ENCODE assay signal across 9 cellular contexts in genomic region chr17:83203073-83203471, GRCh38.
DNase-seq lines count a peak whose midpoint lies in the region; ATAC-seq, FAIRE-seq and TF ChIP-seq lines count a peak whose summit lies in the region.
"Had no signal": no experiment of that assay in that cellular context is flagged by ENCODE, and none has a peak within 500 bp of the region (broad histone marks: within the 10 kb centered on the region; RNA-seq: fewer than 3 reads in every experiment).

No MANE protein-coding gene starts in this region.

- no peak for TF ChIP-seq RAD21 in HepG2 (CRISPR knock-in tag; IDR thresholded peaks at IDR 0.05)

- H3K9me3 Mint-ChIP-seq in T-helper 2 cell treated with Interferon-gamma antibody and Interleukin-4, amounts not matched to agents 5 μg/mL and 100 μg/mL, for 36 hours: no peaks in the 10 kb centered on the region

- H2AFZ ChIP-seq in HepG2 (ENCODE audit: low read length): no peak overlapping the region

- H3K4me1 ChIP-seq in HepG2 (ENCODE audit: insufficient read depth, low read length) (peaks cover 15% of the 10 kb centered on the region), testis (peaks cover 9% of the 10 kb centered on the region)
- H3K4me1 ChIP-seq: A549 had no signal

- no peak for TF ChIP-seq POLR2A in HepG2 (IDR thresholded peaks at IDR 0.05; ENCODE audit: insufficient read depth in 1 of 2, low read depth in 2 of 2, low read length in 2 of 2)
- no peak for TF ChIP-seq POLR2A in testis (IDR thresholded peaks at IDR 0.05)

- H3K27me3 ChIP-seq in HepG2 (ENCODE audit: control insufficient read depth in 1 of 2, insufficient read depth in 2 of 2, low read length in 2 of 2) (peaks cover 8 to 47% of the 10 kb centered on the region in 2 experiments), testis (no peaks in the 10 kb centered on the region)

- WGBS in HepG2 (ENCODE audit: low lambda C conversion rate): 12% methylated on average over 9 of the region's 9 CpGs
- 44 to 87% methylated on average over 6 to 9 of the region's 9 CpGs for WGBS in testis, 2 donors

- FAIRE-seq in HepG2 (lab: Jason Lieb, UNC): peak; percentile 84
- FAIRE-seq: A549 had no signal

- H4K20me1 ChIP-seq in HepG2 (ENCODE audit: insufficient read depth, low read length): no peaks in the 10 kb centered on the region

- TF ChIP-seq CTCF in HepG2 (CRISPR knock-in tag; IDR thresholded peaks at IDR 0.05) (no peak), testis (IDR thresholded peaks at IDR 0.05) (no peak), GM13976 (IDR thresholded peaks at IDR 0.05; ENCODE audit: borderline replicate concordance, control extremely low read depth, extremely low read depth, insufficient read depth, missing control alignments) (no peak)

- no peaks in the 10 kb centered on the region for H3K79me2 ChIP-seq in HepG2 (ENCODE audit: insufficient read depth, low read length)

- H3K27me3 Mint-ChIP-seq in T-helper 2 cell treated with Interferon-gamma antibody and Interleukin-4, amounts not matched to agents 5 μg/mL and 100 μg/mL, for 36 hours (ENCODE audit: low read depth): no peaks in the 10 kb centered on the region

- peak overlapping the region; percentile 41 for H3K27ac Mint-ChIP-seq in T-helper 2 cell treated with Interferon-gamma antibody and Interleukin-4, amounts not matched to agents 5 μg/mL and 100 μg/mL, for 36 hours

- no peak overlapping the region for H3K27ac ChIP-seq in HepG2 (ENCODE audit: extremely low read length, insufficient read depth, low read length)
- H3K27ac ChIP-seq in testis: peak overlapping the region; percentile 55 to 74
- H3K27ac ChIP-seq: A549 had no signal

- DNase-seq in T-helper 2 cell treated with Interferon-gamma antibody and Interleukin-4, amounts not matched to agents 5 μg/mL and 100 μg/mL, for 36 hours (ENCODE audit: low spot score): peak; percentile 13
- DNase-seq in T-helper 2 cell: no peak
- DNase-seq in amniotic stem cell (lab: John Stamatoyannopoulos, UW): peak; percentile 86
- DNase-seq in HepG2 (ENCODE audit: low spot score): peak; percentile 72
- peak; percentile 61 for DNase-seq in testis
- no peak for DNase-seq in GM13976 (ENCODE audit: low spot score)
- DNase-seq in NCI-H146 (lab: John Stamatoyannopoulos, UW): no peak

- no peak overlapping the region for H3K4me3 Mint-ChIP-seq in T-helper 2 cell treated with Interferon-gamma antibody and Interleukin-4, amounts not matched to agents 5 μg/mL and 100 μg/mL, for 36 hours

- peak overlapping the region; percentile 14; the same call in 1 of the 2 replicates for H3K4me2 ChIP-seq in HepG2 (ENCODE audit: low read depth, low read length)
- H3K4me2 ChIP-seq: A549 had no signal

- H3K9ac ChIP-seq in HepG2 (ENCODE audit: insufficient read depth, low read depth, low read length): no peak overlapping the region

- H3K4me1 Mint-ChIP-seq in T-helper 2 cell treated with Interferon-gamma antibody and Interleukin-4, amounts not matched to agents 5 μg/mL and 100 μg/mL, for 36 hours (ENCODE audit: low read depth): peaks cover 42% of the 10 kb centered on the region

- peak; percentile 70 for ATAC-seq in HepG2
- ATAC-seq in HG02885 (IDR thresholded peaks at IDR 0.05; ENCODE audit: poor library complexity, unreplicated experiment): no peak

- H3K36me3 ChIP-seq in HepG2 (replicated peaks in 1 of 2; ENCODE audit: control insufficient read depth in 1 of 2, insufficient read depth in 2 of 2, low read length in 2 of 2) (no peaks in the 10 kb centered on the region), testis (ENCODE audit: low read depth, missing control alignments) (no peaks in the 10 kb centered on the region)

- H3K4me3 ChIP-seq in HepG2 (replicated peaks in 1 of 3; ENCODE audit: insufficient read depth in 1 of 3, low read depth in 2 of 3, low read length in 3 of 3): no peak overlapping the region
- no peak overlapping the region for H3K4me3 ChIP-seq in testis
- H3K4me3 ChIP-seq: A549 had no signal

- CTCF ChIA-PET in HepG2 (lab: Yijun Ruan, JAX; ENCODE audit: low intra/inter-chr PET ratio, low total read pairs): interaction anchor here (1.3 to 1.9 kb wide), 3 partner anchors 99 to 421 kb away, joined by 4 to 7 read pairs (median 4); no protein-coding TSS in a partner anchor

- BruUV-seq in HepG2 (replicated peaks; lab: Mats Ljungman, UMichigan): no TSS peak

- intact Hi-C loops in HepG2 (cut with micrococcal nuclease; ENCODE audit: unreplicated experiment) (no loop called here), testis (cut with DNase I; ENCODE audit: low total_unique reads) (no loop called here)

- no peaks in the 10 kb centered on the region for H3K9me3 ChIP-seq in HepG2 (ENCODE audit: low read length)
- no peaks in the 10 kb centered on the region for H3K9me3 ChIP-seq in testis
- H3K9me3 ChIP-seq: A549 had no signal

- no peaks in the 10 kb centered on the region for H3K36me3 Mint-ChIP-seq in T-helper 2 cell treated with Interferon-gamma antibody and Interleukin-4, amounts not matched to agents 5 μg/mL and 100 μg/mL, for 36 hours (ENCODE audit: low read depth)

- in situ Hi-C loops in HepG2 (cut with HindIII; ENCODE audit: extremely low pct_ligation_motif_present, low pct_unique_long_range_greater_than_20kb): no loop called here
- in situ Hi-C loops in GM13976 (cut with MboI; ENCODE audit: low sequenced_read_pairs, unreplicated experiment): no loop called here

- TF ChIP-seq EP300 in HepG2 (IDR thresholded peaks at IDR 0.05; ENCODE audit: low read depth in 2 of 2, low read length in 2 of 2) (peak in 1 of 2 experiments; percentile 49; a peak in 1 of 4 replicates), HepG2 (CRISPR knock-in tag; IDR thresholded peaks at IDR 0.05; ENCODE audit: borderline replicate concordance) (peak; percentile 28; the same call in 1 of the 2 replicates)

- POLR2A ChIA-PET in HepG2 (lab: Yijun Ruan, JAX): interaction anchor here (0.8 to 1.0 kb wide), 2 partner anchors 52 to 124 kb away, joined by 3 to 4 read pairs; partner anchors contain the start of gene METRNL

TF ChIP-seq in HepG2, 621 proteins besides CTCF, POLR2A, EP300 and RAD21 (continues in another document):
- TF ChIP-seq IKZF5 (CRISPR knock-in tag; IDR thresholded peaks at IDR 0.05): no peak
- 0 out of 2 replicates have a peak, but pooled peaks have one; percentile 32 for TF ChIP-seq ATF7 (IDR thresholded peaks at IDR 0.05)
- TF ChIP-seq ATF7 (CRISPR knock-in tag; IDR thresholded peaks at IDR 0.05): no peak
- no peak; the same call in 1 of the 2 replicates for TF ChIP-seq ARID4A (CRISPR knock-in tag; IDR thresholded peaks at IDR 0.05; ENCODE audit: borderline replicate concordance)
- TF ChIP-seq RARA (CRISPR knock-in tag; IDR thresholded peaks at IDR 0.05): peak; percentile 62
- 0 out of 2 replicates have a peak, but pooled peaks have one; percentile 52 for TF ChIP-seq NR2C2 (CRISPR knock-in tag; IDR thresholded peaks at IDR 0.05; ENCODE audit: borderline replicate concordance)
- 0 out of 2 replicates have a peak, but pooled peaks have one; percentile 42 for TF ChIP-seq CBX5 (CRISPR knock-in tag; IDR thresholded peaks at IDR 0.05; ENCODE audit: borderline replicate concordance)
- TF ChIP-seq ZNF12 (CRISPR knock-in tag; IDR thresholded peaks at IDR 0.05): 0 out of 2 replicates have a peak, but pooled peaks have one; percentile 24
- peak; percentile 21; the same call in 1 of the 2 replicates for TF ChIP-seq BCL6 (CRISPR knock-in tag; IDR thresholded peaks at IDR 0.05)
- TF ChIP-seq ZNF567 (CRISPR knock-in tag; IDR thresholded peaks at IDR 0.05; ENCODE audit: borderline replicate concordance): no peak
- peak; percentile 50 for TF ChIP-seq TEAD3 (CRISPR knock-in tag; optimal IDR thresholded peaks at IDR 0.05; ENCODE audit: borderline replicate concordance)
- TF ChIP-seq LCORL (IDR thresholded peaks at IDR 0.05): no peak
- peak; percentile 88 for TF ChIP-seq LCORL (CRISPR knock-in tag; IDR thresholded peaks at IDR 0.05)

Comparison
In these comparisons a context has a peak if more than half of its experiments do, and no peak if none do; other contexts are left out.
1. DNase-seq: peak in T-helper 2 cell treated with Interferon-gamma antibody and Interleukin-4, amounts not matched to agents 5 μg/mL and 100 μg/mL, for 36 hours (single experiment), amniotic stem cell (single experiment), HepG2 (single experiment) and testis (single experiment); none in T-helper 2 cell (0 of 5), GM13976 (single experiment) and NCI-H146 (single experiment).